9 cellular contexts compared by ENCODE assay signal in the genomic region with DNA sequence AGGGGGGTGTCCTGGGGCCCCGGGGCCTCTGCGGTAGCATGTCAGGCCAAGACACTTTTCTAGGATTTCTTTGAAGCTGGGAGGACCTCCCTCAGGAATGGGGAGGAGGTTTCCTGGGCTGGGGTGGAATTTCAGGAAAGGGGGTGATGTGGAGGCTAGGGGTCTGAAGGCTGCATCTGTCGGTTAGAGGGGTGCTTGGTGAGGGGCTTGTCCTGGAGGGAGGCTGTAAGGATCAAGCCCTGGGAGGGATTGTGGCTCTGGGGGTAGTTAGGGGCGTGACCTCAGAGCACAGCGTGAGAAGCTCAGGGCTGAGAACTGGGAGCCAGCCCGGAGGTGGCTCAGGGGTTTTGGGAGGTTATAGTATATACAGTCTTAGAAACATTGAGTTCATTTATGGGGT. TPM values are rescaled to one million over a fixed set of nuclear protein-coding genes. Genes with fewer than 3 reads are reported as not detected.
DNase-seq lines count a peak whose midpoint lies in the region; ATAC-seq and TF ChIP-seq lines count a peak whose summit lies in the region.
"Had no signal": no experiment of that assay in that cellular context is flagged by ENCODE, and none has a peak within 500 bp of the region (broad histone marks: within the 10 kb centered on the region; RNA-seq: fewer than 3 reads in every experiment).

No MANE protein-coding gene starts in this region.

- H3K27me3 ChIP-seq in A673 (replicated peaks; ENCODE audit: insufficient read depth, low read depth, low read length, poor library complexity) = no peaks in the 10 kb centered on the region

- H3K36me3 ChIP-seq in A673 (ENCODE audit: insufficient read depth, low read length, poor library complexity, severe bottlenecking) = peaks cover 3% of the 10 kb centered on the region

- peak overlapping the region; percentile 70 for H3K27ac ChIP-seq in A673 (ENCODE audit: low read depth, low read length, poor library complexity, severe bottlenecking)

- no peaks in the 10 kb centered on the region for H3K36me3 Mint-ChIP-seq in mesothelial cell of epicardium

- TF ChIP-seq CTCF in A673 (conservative IDR thresholded peaks at IDR 0.05; ENCODE audit: low read depth, low read length) (no peak), HFF-Myc (IDR thresholded peaks at IDR 0.05; ENCODE audit: low read depth, low read length, missing control alignments) (no peak), mesothelial cell of epicardium (IDR thresholded peaks at IDR 0.05; ENCODE audit: unreplicated experiment) (no peak)

- no peaks in the 10 kb centered on the region for H3K9me3 Mint-ChIP-seq in mesothelial cell of epicardium

- H3K27me3 Mint-ChIP-seq in mesothelial cell of epicardium (ENCODE audit: low read depth) = no peaks in the 10 kb centered on the region

- H3K4me1 ChIP-seq in A673 (ENCODE audit: insufficient read depth, low read length, poor library complexity, severe bottlenecking) = peaks cover 37% of the 10 kb centered on the region

- no peak for ATAC-seq in HG03460 (IDR thresholded peaks at IDR 0.05; ENCODE audit: unreplicated experiment)

- no peak for DNase-seq in A673 (ENCODE audit: low spot score)
- no peak for DNase-seq in HFF-Myc (ENCODE audit: extremely low read depth, low read depth)
- peak; percentile 38 for DNase-seq in cerebellar cortex (ENCODE audit: low spot score)
- no peak for DNase-seq in mesothelial cell of epicardium (ENCODE audit: low spot score in 2 of 2, unreplicated experiment in 2 of 2)
- DNase-seq in NCI-H1436 (lab: John Stamatoyannopoulos, UW) = no peak
- no peak for DNase-seq in posterior vena cava (ENCODE audit: low spot score)
- DNase-seq in NK-92 treated with Interleukin-12 subunit alpha and Interleukin-12 subunit beta, amount 100 ng/mL, for 24 hours (lab: John Stamatoyannopoulos, UW) = no peak
- DNase-seq: NCI-H2029 treated with DMSO at 0.1 percent for 48 hours had no signal

- peak overlapping the region; percentile 96 for H3K27ac Mint-ChIP-seq in mesothelial cell of epicardium

- BruUV-seq in A673 (replicated peaks; lab: Mats Ljungman, UMichigan) = no TSS peak

- peaks cover 54% of the 10 kb centered on the region for H3K4me1 Mint-ChIP-seq in mesothelial cell of epicardium

- H3K9me3 ChIP-seq in A673 (ENCODE audit: low read depth, low read length, poor library complexity, severe bottlenecking) = no peaks in the 10 kb centered on the region

- peak overlapping the region; percentile 30 for H3K4me3 ChIP-seq in A673 (ENCODE audit: low read depth, low read length, poor library complexity, severe bottlenecking)
- peak overlapping the region; percentile 35 for H3K4me3 ChIP-seq in HFF-Myc (replicated peaks; ENCODE audit: low read depth, low read length)

- CTCF ChIA-PET in A673 (lab: Charles Lee) = interaction anchor here (0.7 kb wide), 1 partner anchor 45 kb away, joined by 3 read pairs; no protein-coding TSS in a partner anchor

- peak overlapping the region; percentile 71 for H3K4me3 Mint-ChIP-seq in mesothelial cell of epicardium

- intact Hi-C loops in A673 (cut with micrococcal nuclease; ENCODE audit: unreplicated experiment) (no loop called here), posterior vena cava (cut with DNase I) (loop anchor here (5.0 kb wide), 1 partner anchor 46 kb away; the partner anchor contains the start of gene PRR12 (in 2 of the 2))

- POLR2A ChIA-PET in A673 (lab: Charles Lee; ENCODE audit: low non-redundant PET) = no interaction called here

RNA-seq across cellular contexts. Expression of gene RRAS, which starts 1.6 kb away (rescaled TPM):
- total RNA-seq in A673 (2021) = 27.6 and 32.4 TPM in 2 replicates
- total RNA-seq in mesothelial cell of epicardium = 26.0 to 28.6 TPM (median 26.9 TPM) in 3 replicates
- total RNA-seq in posterior vena cava = 100 to 1,000 TPM; 124 to 173 TPM

RNA-seq across cellular contexts. Expression of gene SCAF1, which starts 3.6 kb away (rescaled TPM):
- total RNA-seq in A673 (2021) (92.7 and 98.2 TPM in 2 replicates), mesothelial cell of epicardium (87.3 to 89.9 TPM (median 88.9 TPM) in 3 replicates), posterior vena cava (10 to 100 TPM; 43.5 to 55.1 TPM)

RNA-seq across cellular contexts. Expression of gene IRF3, which starts 27.3 kb away (rescaled TPM):
- total RNA-seq in A673 (2021) = 81.7 and 88.0 TPM in 2 replicates
- total RNA-seq in mesothelial cell of epicardium = 89.4 to 101 TPM (median 95.0 TPM) in 3 replicates
- 10 to 100 TPM; 40.6 to 50.9 TPM for total RNA-seq in posterior vena cava

RNA-seq across cellular contexts. Expression of gene BCL2L12, which starts 27.4 kb away (rescaled TPM):
- total RNA-seq in A673 (2021) (97.4 and 99.1 TPM in 2 replicates), mesothelial cell of epicardium (44.5 to 46.0 TPM (median 44.7 TPM) in 3 replicates), posterior vena cava (1 to 10 TPM; 8.5 to 9.3 TPM)

RNA-seq across cellular contexts. Expression of gene PRMT1, which starts 38.7 kb away (rescaled TPM):
- 523 and 536 TPM in 2 replicates for total RNA-seq in A673 (2021)
- 273 to 283 TPM (median 280 TPM) in 3 replicates for total RNA-seq in mesothelial cell of epicardium
- 10 to 100 TPM; 79.1 to 91.5 TPM for total RNA-seq in posterior vena cava
